Comparison of ENCODE assay signal across 1 cellular context in the genomic region with DNA sequence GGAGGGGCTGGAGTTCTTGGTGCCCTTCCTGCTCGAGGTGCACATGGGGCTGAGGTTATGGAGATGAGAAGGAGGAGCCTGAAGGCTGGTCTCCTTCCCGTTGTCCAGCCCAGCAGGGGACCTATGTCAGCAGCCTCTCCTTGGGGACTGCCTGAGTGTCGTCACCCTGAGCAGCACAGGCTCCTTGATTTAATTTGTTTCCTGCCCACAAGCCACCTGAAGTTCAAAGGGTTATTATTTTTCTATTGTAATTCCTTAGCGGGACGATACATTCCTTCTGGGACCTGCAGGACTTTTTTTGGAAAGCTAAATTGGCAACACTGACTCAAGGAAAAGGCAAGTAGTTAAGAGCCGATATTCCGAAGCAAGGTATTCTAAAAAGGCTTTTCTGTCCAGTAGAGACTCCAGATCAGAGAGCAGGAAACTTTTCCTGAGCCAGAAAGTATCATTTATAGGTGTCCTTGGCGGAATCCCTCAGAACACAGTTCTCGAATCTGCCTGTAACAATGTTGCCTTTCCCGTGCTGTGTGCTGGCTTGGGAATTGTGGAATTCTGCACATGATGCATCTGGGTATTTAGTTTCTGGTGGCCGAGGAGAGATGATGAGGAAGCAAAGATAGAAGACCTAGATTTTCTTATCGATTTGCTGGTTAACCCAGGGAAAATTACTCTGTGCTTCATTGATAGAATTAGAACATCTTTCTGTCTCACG.
TF ChIP-seq lines count a peak whose summit lies in the region.

No MANE protein-coding gene starts in this region.

TF ChIP-seq in GM23338, 12 proteins besides CTCF, POLR2A, EP300 and RAD21 (continued from another document):
- TF ChIP-seq, protein P1, sequence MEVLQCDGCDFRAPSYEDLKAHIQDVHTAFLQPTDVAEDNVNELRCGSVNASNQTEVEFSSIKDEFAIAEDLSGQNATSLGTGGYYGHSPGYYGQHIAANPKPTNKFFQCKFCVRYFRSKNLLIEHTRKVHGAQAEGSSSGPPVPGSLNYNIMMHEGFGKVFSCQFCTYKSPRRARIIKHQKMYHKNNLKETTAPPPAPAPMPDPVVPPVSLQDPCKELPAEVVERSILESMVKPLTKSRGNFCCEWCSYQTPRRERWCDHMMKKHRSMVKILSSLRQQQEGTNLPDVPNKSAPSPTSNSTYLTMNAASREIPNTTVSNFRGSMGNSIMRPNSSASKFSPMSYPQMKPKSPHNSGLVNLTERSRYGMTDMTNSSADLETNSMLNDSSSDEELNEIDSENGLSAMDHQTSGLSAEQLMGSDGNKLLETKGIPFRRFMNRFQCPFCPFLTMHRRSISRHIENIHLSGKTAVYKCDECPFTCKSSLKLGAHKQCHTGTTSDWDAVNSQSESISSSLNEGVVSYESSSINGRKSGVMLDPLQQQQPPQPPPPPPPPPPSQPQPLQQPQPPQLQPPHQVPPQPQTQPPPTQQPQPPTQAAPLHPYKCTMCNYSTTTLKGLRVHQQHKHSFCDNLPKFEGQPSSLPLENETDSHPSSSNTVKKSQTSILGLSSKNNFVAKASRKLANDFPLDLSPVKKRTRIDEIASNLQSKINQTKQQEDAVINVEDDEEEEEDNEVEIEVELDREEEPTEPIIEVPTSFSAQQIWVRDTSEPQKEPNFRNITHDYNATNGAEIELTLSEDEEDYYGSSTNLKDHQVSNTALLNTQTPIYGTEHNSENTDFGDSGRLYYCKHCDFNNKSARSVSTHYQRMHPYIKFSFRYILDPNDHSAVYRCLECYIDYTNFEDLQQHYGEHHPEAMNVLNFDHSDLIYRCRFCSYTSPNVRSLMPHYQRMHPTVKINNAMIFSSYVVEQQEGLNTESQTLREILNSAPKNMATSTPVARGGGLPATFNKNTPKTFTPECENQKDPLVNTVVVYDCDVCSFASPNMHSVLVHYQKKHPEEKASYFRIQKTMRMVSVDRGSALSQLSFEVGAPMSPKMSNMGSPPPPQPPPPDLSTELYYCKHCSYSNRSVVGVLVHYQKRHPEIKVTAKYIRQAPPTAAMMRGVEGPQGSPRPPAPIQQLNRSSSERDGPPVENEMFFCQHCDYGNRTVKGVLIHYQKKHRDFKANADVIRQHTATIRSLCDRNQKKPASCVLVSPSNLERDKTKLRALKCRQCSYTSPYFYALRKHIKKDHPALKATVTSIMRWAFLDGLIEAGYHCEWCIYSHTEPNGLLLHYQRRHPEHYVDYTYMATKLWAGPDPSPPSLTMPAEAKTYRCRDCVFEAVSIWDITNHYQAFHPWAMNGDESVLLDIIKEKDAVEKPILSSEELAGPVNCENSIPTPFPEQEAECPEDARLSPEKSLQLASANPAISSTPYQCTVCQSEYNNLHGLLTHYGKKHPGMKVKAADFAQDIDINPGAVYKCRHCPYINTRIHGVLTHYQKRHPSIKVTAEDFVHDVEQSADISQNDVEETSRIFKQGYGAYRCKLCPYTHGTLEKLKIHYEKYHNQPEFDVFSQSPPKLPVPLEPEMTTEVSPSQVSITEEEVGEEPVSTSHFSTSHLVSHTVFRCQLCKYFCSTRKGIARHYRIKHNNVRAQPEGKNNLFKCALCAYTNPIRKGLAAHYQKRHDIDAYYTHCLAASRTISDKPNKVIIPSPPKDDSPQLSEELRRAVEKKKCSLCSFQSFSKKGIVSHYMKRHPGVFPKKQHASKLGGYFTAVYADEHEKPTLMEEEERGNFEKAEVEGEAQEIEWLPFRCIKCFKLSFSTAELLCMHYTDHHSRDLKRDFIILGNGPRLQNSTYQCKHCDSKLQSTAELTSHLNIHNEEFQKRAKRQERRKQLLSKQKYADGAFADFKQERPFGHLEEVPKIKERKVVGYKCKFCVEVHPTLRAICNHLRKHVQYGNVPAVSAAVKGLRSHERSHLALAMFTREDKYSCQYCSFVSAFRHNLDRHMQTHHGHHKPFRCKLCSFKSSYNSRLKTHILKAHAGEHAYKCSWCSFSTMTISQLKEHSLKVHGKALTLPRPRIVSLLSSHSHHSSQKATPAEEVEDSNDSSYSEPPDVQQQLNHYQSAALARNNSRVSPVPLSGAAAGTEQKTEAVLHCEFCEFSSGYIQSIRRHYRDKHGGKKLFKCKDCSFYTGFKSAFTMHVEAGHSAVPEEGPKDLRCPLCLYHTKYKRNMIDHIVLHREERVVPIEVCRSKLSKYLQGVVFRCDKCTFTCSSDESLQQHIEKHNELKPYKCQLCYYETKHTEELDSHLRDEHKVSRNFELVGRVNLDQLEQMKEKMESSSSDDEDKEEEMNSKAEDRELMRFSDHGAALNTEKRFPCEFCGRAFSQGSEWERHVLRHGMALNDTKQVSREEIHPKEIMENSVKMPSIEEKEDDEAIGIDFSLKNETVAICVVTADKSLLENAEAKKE (CRISPR knock-in tag; IDR thresholded peaks at IDR 0.05): no peak
- no peak for TF ChIP-seq JUNB (IDR thresholded peaks at IDR 0.05; ENCODE audit: unreplicated experiment)
- TF ChIP-seq ZNF114 (CRISPR knock-in tag; IDR thresholded peaks at IDR 0.05): no peak
- TF ChIP-seq CREB1 (CRISPR knock-in tag; IDR thresholded peaks at IDR 0.05; ENCODE audit: low read depth): no peak
- no peak for TF ChIP-seq POLR2AphosphoS5 (IDR thresholded peaks at IDR 0.05; ENCODE audit: low read depth)
